Comparison of ENCODE assay signal across 8 cellular contexts in the genomic region with DNA sequence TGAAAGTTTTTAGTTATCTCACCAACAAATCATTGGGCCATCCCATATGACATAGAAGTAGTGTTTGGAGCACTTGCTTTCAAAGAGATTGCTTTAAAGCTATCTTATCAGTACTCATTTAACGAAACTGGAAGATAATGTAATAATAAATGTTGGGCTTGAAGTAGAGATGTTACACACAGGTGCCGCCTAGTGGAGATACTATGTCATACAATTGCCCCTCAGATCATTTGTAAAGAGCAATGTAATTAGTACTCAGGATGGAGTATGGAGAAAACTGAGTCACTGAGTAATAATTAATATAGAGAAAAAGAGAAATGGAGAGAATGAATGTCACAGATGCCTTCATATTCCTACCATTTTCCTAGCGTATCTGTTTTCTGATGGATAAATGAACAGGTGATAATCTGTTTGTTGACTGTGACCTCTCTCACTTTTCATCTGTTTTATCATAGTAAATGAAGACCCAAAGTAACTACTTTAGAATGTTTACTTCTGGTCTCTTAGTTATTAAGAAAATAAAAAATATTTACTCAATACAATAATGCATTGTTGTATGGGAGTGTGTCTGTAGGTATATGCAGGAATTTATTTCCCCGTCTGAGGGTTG.
A peak's percentile ranks its signal among the peaks of the same experiment; 100 is the strongest.
DNase-seq lines count a peak whose midpoint lies in the region; ATAC-seq and TF ChIP-seq lines count a peak whose summit lies in the region.

No MANE protein-coding gene starts in this region.

- H3K36me3 ChIP-seq in psoas muscle (ENCODE audit: insufficient read depth in 1 of 2, low read depth in 1 of 2) (no peaks in the 10 kb centered on the region), aorta (ENCODE audit: control insufficient read depth in 1 of 2, insufficient read depth in 2 of 2, low read length in 1 of 2) (no peaks in the 10 kb centered on the region)

- no peak overlapping the region for H3K27ac ChIP-seq in C4-2B
- no peak overlapping the region for H3K27ac ChIP-seq in psoas muscle
- no peak overlapping the region for H3K27ac ChIP-seq in aorta (ENCODE audit: low read depth in 1 of 2, low read length in 2 of 2)

- DNase-seq in GM13977 (ENCODE audit: low spot score) (peak; percentile 55), NCI-H2227 treated with DMSO at 0.1 percent for 48 hours (lab: John Stamatoyannopoulos, UW) (peak; percentile 3), fibroblast of the conjunctiva (ENCODE audit: low read depth) (peak; percentile 31), psoas muscle (no peak), aorta (no peak)
- peak; percentile 28 for DNase-seq in activated CD4-positive, alpha-beta memory T cell treated with anti-CD3 and anti-CD28 coated beads, Interleukin-2, amount 10 ng/mL, durations not matched to agents 7 days and 5 days

- no peak overlapping the region for H3K27ac Mint-ChIP-seq in activated CD4-positive, alpha-beta memory T cell treated with anti-CD3 and anti-CD28 coated beads, Interleukin-2, amount 10 ng/mL, durations not matched to agents 7 days and 5 days

- H3K4me3 ChIP-seq in psoas muscle (no peak overlapping the region), aorta (ENCODE audit: low read length in 2 of 2) (no peak overlapping the region)

- peak in 2 of 4 donors; percentile 54 to 55 for ATAC-seq in psoas muscle
- no peak for ATAC-seq in aorta (ENCODE audit: low FRiP score)
- ATAC-seq in GM18870 (IDR thresholded peaks at IDR 0.05; ENCODE audit: unreplicated experiment) = no peak

- intact Hi-C loops in psoas muscle (cut with DNase I) = loop anchor here in 1 of 2 donors (5.0 kb wide), 2 partner anchors 70 to 215 kb away; no protein-coding TSS in a partner anchor
- intact Hi-C loops in aorta (cut with DNase I) = no loop called here

- no peaks in the 10 kb centered on the region for H3K4me1 Mint-ChIP-seq in activated CD4-positive, alpha-beta memory T cell treated with anti-CD3 and anti-CD28 coated beads, Interleukin-2, amount 10 ng/mL, durations not matched to agents 7 days and 5 days

- peaks cover 15% of the 10 kb centered on the region for H3K27me3 Mint-ChIP-seq in activated CD4-positive, alpha-beta memory T cell treated with anti-CD3 and anti-CD28 coated beads, Interleukin-2, amount 10 ng/mL, durations not matched to agents 7 days and 5 days

- CTCF ChIA-PET in activated CD4-positive, alpha-beta memory T cell treated with anti-CD3 and anti-CD28 coated beads, Interleukin-2, amount 10 ng/mL, durations not matched to agents 7 days and 5 days (lab: Charles Lee) = interaction anchor here (0.6 to 2.0 kb wide), 12 partner anchors 8 to 572 kb away, joined by 3 to 10 read pairs (median 4); no protein-coding TSS in a partner anchor

- H3K4me3 Mint-ChIP-seq in activated CD4-positive, alpha-beta memory T cell treated with anti-CD3 and anti-CD28 coated beads, Interleukin-2, amount 10 ng/mL, durations not matched to agents 7 days and 5 days = no peak overlapping the region

- 28 to 31% (median 30%) methylated on average over 4 of the region's 4 CpGs for WGBS in psoas muscle, 3 donors
- WGBS in aorta, 2 donors = 26 to 27% methylated on average over 4 of the region's 4 CpGs

- no peaks in the 10 kb centered on the region for H3K9me3 ChIP-seq in psoas muscle
- no peaks in the 10 kb centered on the region for H3K9me3 ChIP-seq in aorta (ENCODE audit: control insufficient read depth, low read length)

- no peaks in the 10 kb centered on the region for H3K9me3 Mint-ChIP-seq in activated CD4-positive, alpha-beta memory T cell treated with anti-CD3 and anti-CD28 coated beads, Interleukin-2, amount 10 ng/mL, durations not matched to agents 7 days and 5 days

- POLR2A ChIA-PET in activated CD4-positive, alpha-beta memory T cell treated with anti-CD3 and anti-CD28 coated beads, Interleukin-2, amount 10 ng/mL, durations not matched to agents 7 days and 5 days (lab: Charles Lee) = interaction anchor here (1.0 to 1.2 kb wide), 2 partner anchors 92 to 404 kb away, joined by 3 read pairs; a partner anchor contains a TSS

- no peaks in the 10 kb centered on the region for H3K4me1 ChIP-seq in psoas muscle
- no peaks in the 10 kb centered on the region for H3K4me1 ChIP-seq in aorta (ENCODE audit: control insufficient read depth in 1 of 2, insufficient read depth in 2 of 2, low read length in 2 of 2)

- H3K27me3 ChIP-seq in psoas muscle (ENCODE audit: insufficient read depth in 3 of 3, low read length in 2 of 3) (no peaks in the 10 kb centered on the region), aorta (ENCODE audit: control insufficient read depth in 1 of 2, insufficient read depth in 2 of 2, low read length in 1 of 2) (no peaks in the 10 kb centered on the region)

- H3K36me3 Mint-ChIP-seq in activated CD4-positive, alpha-beta memory T cell treated with anti-CD3 and anti-CD28 coated beads, Interleukin-2, amount 10 ng/mL, durations not matched to agents 7 days and 5 days (ENCODE audit: low read depth) = no peaks in the 10 kb centered on the region

- peak; percentile 94 for TF ChIP-seq CTCF in C4-2B (conservative IDR thresholded peaks at IDR 0.05)
- TF ChIP-seq CTCF in GM13977 (IDR thresholded peaks at IDR 0.05; ENCODE audit: extremely low read depth, insufficient read depth, missing control alignments) = peak; percentile 75
- TF ChIP-seq CTCF in psoas muscle (IDR thresholded peaks at IDR 0.05) = peak; percentile 75

- in situ Hi-C loops in GM13977 (cut with MboI; ENCODE audit: low pct_unique_long_range_greater_than_20kb, low sequenced_read_pairs, unreplicated experiment) = no loop called here

Comparison
In these comparisons a context has a peak if more than half of its experiments do, and no peak if none do; other contexts are left out.
1. DNase-seq: peak in GM13977 (single experiment), NCI-H2227 treated with DMSO at 0.1 percent for 48 hours (single experiment), activated CD4-positive, alpha-beta memory T cell treated with anti-CD3 and anti-CD28 coated beads, Interleukin-2, amount 10 ng/mL, durations not matched to agents 7 days and 5 days (single experiment) and fibroblast of the conjunctiva (single experiment); none in psoas muscle (0 of 2) and aorta (0 of 2).
2. Peak in every context shown above with its lines, with median percentiles within 50 percentile points of each other: CTCF ChIP-seq.